In genomic region chr11:76700177-76701100, GRCh38 we compare ENCODE assay signal across 11 cellular contexts. TPM values are rescaled to one million over a fixed set of nuclear protein-coding genes. Genes with fewer than 3 reads are reported as not detected.
A peak's percentile ranks its signal among the peaks of the same experiment; 100 is the strongest.
DNase-seq lines count a peak whose midpoint lies in the region; ATAC-seq and TF ChIP-seq lines count a peak whose summit lies in the region.
"Had no signal": no experiment of that assay in that cellular context is flagged by ENCODE, and none has a peak within 500 bp of the region (broad histone marks: within the 10 kb centered on the region; RNA-seq: fewer than 3 reads in every experiment).

No MANE protein-coding gene starts in this region.

- DNase-seq in activated CD8-positive, alpha-beta T cell treated with anti-CD3 and anti-CD28 coated beads for 36 hours: peak; percentile 36
- no peak for DNase-seq in activated CD8-positive, alpha-beta T cell treated with anti-CD3 and anti-CD28 coated beads, Interleukin-2, amount 10 ng/mL, durations not matched to agents 7 days and 5 days
- DNase-seq in WERI-Rb-1: peak; percentile 84
- DNase-seq in islet precursor cell: peak; percentile 92
- peak; percentile 71 for DNase-seq in stromal cell of bone marrow (ENCODE audit: low read depth)
- no peak for DNase-seq in T-helper 17 cell
- no peak for DNase-seq in NOMO-1 treated with DMSO at 0.1 percent for 48 hours (lab: John Stamatoyannopoulos, UW; ENCODE audit: unreplicated experiment)
- no peak for DNase-seq in retina
- DNase-seq: H7, NCI-H1694 treated with DMSO at 0.1 percent for 48 hours had no signal

- intact Hi-C loops in activated CD8-positive, alpha-beta T cell treated with anti-CD3 and anti-CD28 coated beads for 36 hours (cut with micrococcal nuclease): no loop called here

- no peaks in the 10 kb centered on the region for H3K36me3 Mint-ChIP-seq in activated CD8-positive, alpha-beta T cell treated with anti-CD3 and anti-CD28 coated beads for 36 hours (ENCODE audit: low read depth)
- H3K36me3 Mint-ChIP-seq in activated CD8-positive, alpha-beta T cell treated with anti-CD3 and anti-CD28 coated beads, Interleukin-2, amount 10 ng/mL, durations not matched to agents 7 days and 5 days (ENCODE audit: low read depth): no peaks in the 10 kb centered on the region
- no peaks in the 10 kb centered on the region for H3K36me3 Mint-ChIP-seq in T-helper 17 cell (ENCODE audit: low read depth)

- peak overlapping the region; percentile 11; the same call in 1 of the 2 replicates for H3K4me3 ChIP-seq in WERI-Rb-1 (ENCODE audit: low read depth, low read length)

- peaks cover 4% of the 10 kb centered on the region for H3K9me3 Mint-ChIP-seq in activated CD8-positive, alpha-beta T cell treated with anti-CD3 and anti-CD28 coated beads for 36 hours
- no peaks in the 10 kb centered on the region for H3K9me3 Mint-ChIP-seq in activated CD8-positive, alpha-beta T cell treated with anti-CD3 and anti-CD28 coated beads, Interleukin-2, amount 10 ng/mL, durations not matched to agents 7 days and 5 days (ENCODE audit: insufficient read depth)

- no peak for TF ChIP-seq CTCF in activated CD8-positive, alpha-beta T cell treated with anti-CD3 and anti-CD28 coated beads for 36 hours (IDR thresholded peaks at IDR 0.05)
- TF ChIP-seq CTCF in WERI-Rb-1 (IDR thresholded peaks at IDR 0.05; ENCODE audit: low read depth, low read length): no peak

- peaks cover 14% of the 10 kb centered on the region for H3K4me1 Mint-ChIP-seq in activated CD8-positive, alpha-beta T cell treated with anti-CD3 and anti-CD28 coated beads for 36 hours (ENCODE audit: low read depth)
- peaks cover 11% of the 10 kb centered on the region for H3K4me1 Mint-ChIP-seq in activated CD8-positive, alpha-beta T cell treated with anti-CD3 and anti-CD28 coated beads, Interleukin-2, amount 10 ng/mL, durations not matched to agents 7 days and 5 days (ENCODE audit: low read depth)
- peaks cover 3% of the 10 kb centered on the region for H3K4me1 Mint-ChIP-seq in T-helper 17 cell

- peak; percentile 76 for ATAC-seq in activated CD8-positive, alpha-beta T cell treated with anti-CD3 and anti-CD28 coated beads for 36 hours
- no peak for ATAC-seq in activated CD8-positive, alpha-beta T cell treated with anti-CD3 and anti-CD28 coated beads, Interleukin-2, amount 10 ng/mL, durations not matched to agents 7 days and 5 days
- ATAC-seq in T-helper 17 cell: no peak

- POLR2A ChIA-PET in activated CD8-positive, alpha-beta T cell treated with anti-CD3 and anti-CD28 coated beads for 36 hours (lab: Charles Lee): no interaction called here
- POLR2A ChIA-PET in activated CD8-positive, alpha-beta T cell treated with anti-CD3 and anti-CD28 coated beads, Interleukin-2, amount 10 ng/mL, durations not matched to agents 7 days and 5 days (lab: Charles Lee): no interaction called here

- H3K9me3 ChIP-seq in WERI-Rb-1 (ENCODE audit: severe bottlenecking) (peaks cover 3% of the 10 kb centered on the region), T-helper 17 cell (ENCODE audit: control insufficient read depth, low read length, poor library complexity, severe bottlenecking) (no peaks in the 10 kb centered on the region)

- no peak overlapping the region for H3K27ac Mint-ChIP-seq in activated CD8-positive, alpha-beta T cell treated with anti-CD3 and anti-CD28 coated beads for 36 hours
- H3K27ac Mint-ChIP-seq in activated CD8-positive, alpha-beta T cell treated with anti-CD3 and anti-CD28 coated beads, Interleukin-2, amount 10 ng/mL, durations not matched to agents 7 days and 5 days: no peak overlapping the region
- H3K27ac Mint-ChIP-seq in T-helper 17 cell: no peak overlapping the region

- H3K36me3 ChIP-seq in WERI-Rb-1: no peaks in the 10 kb centered on the region

- CTCF ChIA-PET in activated CD8-positive, alpha-beta T cell treated with anti-CD3 and anti-CD28 coated beads for 36 hours (lab: Charles Lee): no interaction called here
- CTCF ChIA-PET in activated CD8-positive, alpha-beta T cell treated with anti-CD3 and anti-CD28 coated beads, Interleukin-2, amount 10 ng/mL, durations not matched to agents 7 days and 5 days (lab: Charles Lee): interaction anchor here (2.0 kb wide), 1 partner anchor 34 kb away, joined by 6 read pairs; no protein-coding TSS in a partner anchor

- no peaks in the 10 kb centered on the region for H3K27me3 ChIP-seq in WERI-Rb-1 (ENCODE audit: insufficient read depth, low read depth, severe bottlenecking)

- H3K27ac ChIP-seq in WERI-Rb-1: peak overlapping the region; percentile 85
- H3K27ac ChIP-seq: C4-2B had no signal

- no peak overlapping the region for H3K4me3 Mint-ChIP-seq in activated CD8-positive, alpha-beta T cell treated with anti-CD3 and anti-CD28 coated beads for 36 hours
- no peak overlapping the region for H3K4me3 Mint-ChIP-seq in activated CD8-positive, alpha-beta T cell treated with anti-CD3 and anti-CD28 coated beads, Interleukin-2, amount 10 ng/mL, durations not matched to agents 7 days and 5 days
- H3K4me3 Mint-ChIP-seq in T-helper 17 cell: no peak overlapping the region

- peaks cover 7% of the 10 kb centered on the region for H3K27me3 Mint-ChIP-seq in activated CD8-positive, alpha-beta T cell treated with anti-CD3 and anti-CD28 coated beads for 36 hours
- H3K27me3 Mint-ChIP-seq in activated CD8-positive, alpha-beta T cell treated with anti-CD3 and anti-CD28 coated beads, Interleukin-2, amount 10 ng/mL, durations not matched to agents 7 days and 5 days (ENCODE audit: low read depth): peaks cover 6% of the 10 kb centered on the region
- peaks cover 40% of the 10 kb centered on the region for H3K27me3 Mint-ChIP-seq in T-helper 17 cell

RNA-seq across cellular contexts. Expression of gene LRRC32, which starts 29.9 kb away (rescaled TPM):
- total RNA-seq in activated CD8-positive, alpha-beta T cell treated with anti-CD3 and anti-CD28 coated beads for 36 hours: 10 to 100 TPM; 23.2 to 24.5 TPM
- under 1 TPM; 0.23 to 0.32 TPM for total RNA-seq in activated CD8-positive, alpha-beta T cell treated with anti-CD3 and anti-CD28 coated beads, Interleukin-2, amount 10 ng/mL, durations not matched to agents 7 days and 5 days
- 10 to 100 TPM in 1 of 2 donors, 1 to 10 TPM in 1; 3.2 to 11.5 TPM for total RNA-seq in T-helper 17 cell

Comparison
In these comparisons a context has a peak if more than half of its experiments do, and no peak if none do; other contexts are left out.
1. DNase-seq: peak in activated CD8-positive, alpha-beta T cell treated with anti-CD3 and anti-CD28 coated beads for 36 hours (single experiment), WERI-Rb-1 (single experiment), islet precursor cell (single experiment) and stromal cell of bone marrow (single experiment); none in activated CD8-positive, alpha-beta T cell treated with anti-CD3 and anti-CD28 coated beads, Interleukin-2, amount 10 ng/mL, durations not matched to agents 7 days and 5 days (single experiment), T-helper 17 cell (0 of 3), NOMO-1 treated with DMSO at 0.1 percent for 48 hours (single experiment) and retina (single experiment).